ENCODE assay signal across 1 cellular context in the genomic region with DNA sequence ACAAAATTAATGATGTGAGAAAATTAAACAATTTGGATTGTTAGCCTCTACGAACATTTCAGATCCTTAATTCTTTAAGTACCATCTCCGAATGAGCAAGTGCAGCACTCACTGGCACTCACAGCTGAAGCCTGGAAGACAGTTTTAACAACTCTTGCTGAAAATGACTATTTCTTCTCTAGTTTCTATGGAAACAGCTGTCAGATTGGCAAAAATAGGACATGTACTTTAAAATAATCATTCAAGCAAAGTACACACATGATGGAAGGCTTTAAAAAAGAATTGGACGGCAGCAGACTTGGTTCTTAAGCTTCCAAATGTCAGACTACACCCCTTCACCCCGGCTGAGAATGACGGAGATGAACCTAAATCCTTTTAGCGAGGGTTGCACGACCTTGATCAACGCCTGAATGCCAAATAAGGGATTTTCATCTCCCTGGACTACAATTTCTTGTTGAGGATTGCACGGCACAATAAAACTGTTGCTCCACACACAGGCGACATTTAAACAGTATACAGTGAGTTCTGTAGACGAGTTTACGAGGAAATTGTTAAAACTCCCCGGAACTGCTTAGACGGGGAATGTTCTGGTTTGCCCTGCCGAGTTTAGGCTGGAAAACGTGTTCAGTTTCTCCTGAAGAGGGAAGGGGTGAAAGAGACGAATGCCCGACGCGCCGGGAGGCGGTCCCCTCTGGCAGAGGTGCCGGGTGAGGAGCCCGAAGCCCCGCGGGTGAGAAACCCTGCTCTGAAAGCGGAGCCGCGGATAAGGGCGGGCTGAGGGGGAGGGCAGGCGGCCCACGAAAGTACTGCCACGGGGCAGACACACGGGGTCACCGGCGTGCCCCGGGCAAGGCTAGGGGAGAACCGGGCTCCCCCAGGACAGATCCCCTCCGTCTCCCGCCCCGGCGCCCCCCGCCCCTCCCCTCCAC.
TF ChIP-seq lines count a peak whose summit lies in the region.

No MANE protein-coding gene starts in this region.

TF ChIP-seq in H1, 55 proteins besides CTCF, POLR2A, EP300 and RAD21:
- TF ChIP-seq ASH2L (IDR thresholded peaks at IDR 0.05; ENCODE audit: low read length) (peak; percentile 44), RXRA (IDR thresholded peaks at IDR 0.05; ENCODE audit: insufficient read depth, low read depth, low read length) (no peak), CHD1 (IDR thresholded peaks at IDR 0.05; ENCODE audit: low read depth, low read length) (no peak), EGR1 (IDR thresholded peaks at IDR 0.05; ENCODE audit: borderline replicate concordance, low read depth, low read length) (no peak), PHF8 (conservative IDR thresholded peaks at IDR 0.05; ENCODE audit: low read depth, low read length) (peak; percentile 49; the same call in 1 of the 2 replicates), CREB1 (IDR thresholded peaks at IDR 0.05) (no peak), SP1 (IDR thresholded peaks at IDR 0.05; ENCODE audit: low read depth, low read length) (no peak), SIN3A (conservative IDR thresholded peaks at IDR 0.05 in 1 of 2, IDR thresholded peaks at IDR 0.05 in 1 of 2; ENCODE audit: low read depth in 1 of 2, low read length in 2 of 2) (0 out of 4 replicates have a peak, but pooled peaks of 1 of the 2 experiments have one; percentile 63), E2F6 (IDR thresholded peaks at IDR 0.05) (peak; percentile 37; the same call in 1 of the 2 replicates), BCL11A (IDR thresholded peaks at IDR 0.05; ENCODE audit: low read depth in 2 of 2, low read length in 2 of 2) (no peak), USF2 (IDR thresholded peaks at IDR 0.05; ENCODE audit: low read length) (no peak), CBX8 (IDR thresholded peaks at IDR 0.05; ENCODE audit: borderline replicate concordance, low read depth, low read length) (no peak), RBBP5 (IDR thresholded peaks at IDR 0.05; ENCODE audit: borderline replicate concordance, low read depth, low read length) (0 out of 2 replicates have a peak, but pooled peaks have one; percentile 53), TAF1 (IDR thresholded peaks at IDR 0.05; ENCODE audit: low read depth, low read length) (no peak; the same call in 1 of the 2 replicates), FOSL1 (IDR thresholded peaks at IDR 0.05; ENCODE audit: insufficient read depth, low read depth, low read length) (no peak), BRCA1 (IDR thresholded peaks at IDR 0.05; ENCODE audit: low read depth, low read length) (no peak), ATF2 (IDR thresholded peaks at IDR 0.05; ENCODE audit: low read length) (no peak; the same call in 1 of the 2 replicates), HDAC2 (IDR thresholded peaks at IDR 0.05; ENCODE audit: borderline replicate concordance in 1 of 2, low read depth in 2 of 2, low read length in 2 of 2) (peak in 1 of 2 experiments; percentile 65; a peak in 2 of 4 replicates), SIX5 (IDR thresholded peaks at IDR 0.05; ENCODE audit: low read depth, low read length) (no peak), TAF7 (optimal IDR thresholded peaks at IDR 0.05; ENCODE audit: borderline replicate concordance, low read depth, low read length) (no peak), KDM4A (IDR thresholded peaks at IDR 0.05; ENCODE audit: low read depth, low read length, severe bottlenecking) (peak; percentile 86)
- TF ChIP-seq, protein P1, sequence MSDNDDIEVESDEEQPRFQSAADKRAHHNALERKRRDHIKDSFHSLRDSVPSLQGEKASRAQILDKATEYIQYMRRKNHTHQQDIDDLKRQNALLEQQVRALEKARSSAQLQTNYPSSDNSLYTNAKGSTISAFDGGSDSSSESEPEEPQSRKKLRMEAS (IDR thresholded peaks at IDR 0.05) = peak; percentile 37; the same call in 1 of the 2 replicates
